ENCODE assay signal across 8 cellular contexts in genomic region chr12:2890388-2891239, GRCh38. TPM values are rescaled to one million over a fixed set of nuclear protein-coding genes. Genes with fewer than 3 reads are reported as not detected.
DNase-seq lines count a peak whose midpoint lies in the region; ATAC-seq and TF ChIP-seq lines count a peak whose summit lies in the region.

A gene with protein sequence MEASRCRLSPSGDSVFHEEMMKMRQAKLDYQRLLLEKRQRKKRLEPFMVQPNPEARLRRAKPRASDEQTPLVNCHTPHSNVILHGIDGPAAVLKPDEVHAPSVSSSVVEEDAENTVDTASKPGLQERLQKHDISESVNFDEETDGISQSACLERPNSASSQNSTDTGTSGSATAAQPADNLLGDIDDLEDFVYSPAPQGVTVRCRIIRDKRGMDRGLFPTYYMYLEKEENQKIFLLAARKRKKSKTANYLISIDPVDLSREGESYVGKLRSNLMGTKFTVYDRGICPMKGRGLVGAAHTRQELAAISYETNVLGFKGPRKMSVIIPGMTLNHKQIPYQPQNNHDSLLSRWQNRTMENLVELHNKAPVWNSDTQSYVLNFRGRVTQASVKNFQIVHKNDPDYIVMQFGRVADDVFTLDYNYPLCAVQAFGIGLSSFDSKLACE (plus strand): TSS chr12:2890891. CDS start chr12:2890948, 57 bp downstream.

- H3K36me3 ChIP-seq in Panc1 (ENCODE audit: control insufficient read depth, insufficient read depth, low read length) (no peaks in the 10 kb centered on the region), esophagus squamous epithelium (peaks cover 0 to 20% (median 0%) of the 10 kb centered on the region in 3 donors)

- CTCF ChIA-PET in Panc1 (lab: Charles Lee), result interaction anchor here (0.5 kb wide), 1 partner anchor 21 kb away, joined by 3 read pairs; no protein-coding TSS in a partner anchor

- ATAC-seq in GM21717 (IDR thresholded peaks at IDR 0.05; ENCODE audit: unreplicated experiment) (peak; percentile 94), Panc1 (peak; percentile 96)

- TF ChIP-seq POLR2A in esophagus squamous epithelium (IDR thresholded peaks at IDR 0.05), result peak in 3 of 4 donors; percentile 74 to 89 (median 75)

- POLR2A ChIA-PET in Panc1 (lab: Charles Lee), result interaction anchor here (0.5 to 0.7 kb wide), 2 partner anchors 20 to 25 kb away, joined by 3 to 7 read pairs; no protein-coding TSS in a partner anchor

- in situ Hi-C loops in KBM-7 (cut with MboI; ENCODE audit: low pct_unique_long_range_greater_than_20kb, low sequenced_read_pairs) (no loop called here), Panc1 (cut with HindIII; ENCODE audit: low pct_unique_long_range_greater_than_20kb, low sequenced_read_pairs) (no loop called here)

- 0 to 8% methylated on average over 4 to 9 of the region's 83 CpGs for WGBS in esophagus squamous epithelium, 2 donors

- H3K4me3 ChIP-seq in Panc1 (ENCODE audit: low read depth in 2 of 2, low read length in 2 of 2) (peak within 1 kb of the TSS; percentile 87), esophagus squamous epithelium (peak within 1 kb of the TSS; percentile 68 to 97 (median 78))

- no TSS peak for BruUV-seq in Panc1 (replicated peaks; lab: Mats Ljungman, UMichigan)

- H3K27ac ChIP-seq in Panc1 (ENCODE audit: low read length) (peak within 1 kb of the TSS; percentile 91), esophagus squamous epithelium (peak within 1 kb of the TSS; percentile 89 to 98 (median 94))

- H3K9me3 ChIP-seq in Panc1 (ENCODE audit: control insufficient read depth, insufficient read depth, low read depth, low read length), result no peaks in the 10 kb centered on the region
- H3K9me3 ChIP-seq in esophagus squamous epithelium, result no peaks in the 10 kb centered on the region

- intact Hi-C loops in Panc1 (cut with micrococcal nuclease; ENCODE audit: unreplicated experiment) (no loop called here), esophagus squamous epithelium (cut with DNase I) (no loop called here)

- H3K4me1 ChIP-seq in Panc1 (ENCODE audit: control insufficient read depth, insufficient read depth, low read length), result peaks cover 6% of the 10 kb centered on the region
- peaks cover 6 to 37% (median 10%) of the 10 kb centered on the region in 3 donors for H3K4me1 ChIP-seq in esophagus squamous epithelium

- DNase-seq in DMS53 treated with DMSO at 0.1 percent for 48 hours (lab: John Stamatoyannopoulos, UW; ENCODE audit: unreplicated experiment) (peak; percentile 100), KBM-7 (peak; percentile 96), Panc1 (ENCODE audit: low read depth, low spot score) (peak; percentile 62), activated T-helper 1 cell treated with Interleukin-2 at 50 U/mL for 16 hours (ENCODE audit: low read depth) (peak; percentile 97), esophagus squamous epithelium (lab: John Stamatoyannopoulos, UW) (peak; percentile 82), myocyte (ENCODE audit: low read depth) (peak; percentile 99)
- DNase-seq in stimulated activated CD8-positive, alpha-beta memory T cell treated with anti-CD3 and anti-CD28 coated beads, Interleukin-7, amount 100 ng/mL, for 48 hours (ENCODE audit: extremely low read depth in 1 of 2, low read depth in 1 of 2), result peak; percentile 92 to 95

- TF ChIP-seq CTCF in Panc1 (IDR thresholded peaks at IDR 0.05) (no peak), esophagus squamous epithelium (IDR thresholded peaks at IDR 0.05) (peak in 1 of 6 experiments; percentile 28)

- no peaks in the 10 kb centered on the region for H3K27me3 ChIP-seq in Panc1 (ENCODE audit: control insufficient read depth, insufficient read depth, low read length)
- no peaks in the 10 kb centered on the region for H3K27me3 ChIP-seq in esophagus squamous epithelium

RNA-seq across cellular contexts. Expression of the gene that starts here (rescaled TPM):
- total RNA-seq in Panc1 (2021; ENCODE audit: unreplicated experiment), result 29.3 TPM
- 23.1 TPM for polyA plus RNA-seq in Panc1 (2012; ENCODE audit: insufficient read length)
- 10 to 100 TPM; 13.1 to 26.1 (median 19.8) TPM for total RNA-seq in esophagus squamous epithelium
- 35.0 and 39.3 TPM in 2 replicates for total RNA-seq in myocyte
- 30.4 TPM for polyA plus RNA-seq in myocyte (2012)

Comparison
In these comparisons a context has a peak if more than half of its experiments do, and no peak if none do; other contexts are left out.
1. Peak in every context shown above with its lines: DNase-seq, ATAC-seq, H3K4me3 ChIP-seq and H3K27ac ChIP-seq.